In genomic region chr19:16371540-16371986, GRCh38 we compare ENCODE assay signal across 8 cellular contexts. TPM values are rescaled to one million over a fixed set of nuclear protein-coding genes. Genes with fewer than 3 reads are reported as not detected.
DNase-seq lines count a peak whose midpoint lies in the region; ATAC-seq and TF ChIP-seq lines count a peak whose summit lies in the region.

No MANE protein-coding gene starts in this region.

- WGBS in sigmoid colon, 2 donors: 8 to 16% methylated on average over 18 of the region's 18 CpGs

- peaks cover 0 to 28% (median 14%) of the 10 kb centered on the region in 4 donors for H3K36me3 ChIP-seq in sigmoid colon

- peaks cover 0 to 24% (median 8%) of the 10 kb centered on the region in 4 donors for H3K4me1 ChIP-seq in sigmoid colon

- no peak overlapping the region for H3K4me3 ChIP-seq in sigmoid colon

- TF ChIP-seq POLR2A in sigmoid colon (IDR thresholded peaks at IDR 0.05): no peak

- TF ChIP-seq EP300 in sigmoid colon (IDR thresholded peaks at IDR 0.05): no peak

- peak overlapping the region in 1 of 4 donors; percentile 61 for H3K27ac ChIP-seq in sigmoid colon

- TF ChIP-seq CTCF in sigmoid colon (IDR thresholded peaks at IDR 0.05): no peak

- H3K9me3 ChIP-seq in sigmoid colon: no peaks in the 10 kb centered on the region

- H3K27me3 ChIP-seq in sigmoid colon: no peaks in the 10 kb centered on the region

- DNase-seq in activated CD4-positive, alpha-beta T cell treated with anti-CD3 and anti-CD28 coated beads, Interleukin-2, amount 50 U/mL, for 4 hours: peak; percentile 80 to 81
- DNase-seq in Right ventricle myocardium superior: peak; percentile 82
- peak; percentile 76 to 78 for DNase-seq in stimulated activated CD8-positive, alpha-beta memory T cell treated with anti-CD3 and anti-CD28 coated beads, Interleukin-2, amount 100 ng/mL, for 48 hours (ENCODE audit: low read depth in 2 of 2)
- DNase-seq in SIG-M5 treated with dmso at 0.1 percent for 504 hours (lab: John Stamatoyannopoulos, UW; ENCODE audit: unreplicated experiment): no peak
- DNase-seq in sigmoid colon: no peak
- no peak for DNase-seq in D341Med (ENCODE audit: low spot score)

- peak; percentile 57 for ATAC-seq in GM19328 (IDR thresholded peaks at IDR 0.05; ENCODE audit: unreplicated experiment)
- peak; percentile 55 for ATAC-seq in HG03378 (IDR thresholded peaks at IDR 0.05; ENCODE audit: unreplicated experiment)
- peak; percentile 59 for ATAC-seq in Right ventricle myocardium superior (ENCODE audit: poor library complexity)

- intact Hi-C loops in Right ventricle myocardium superior (cut with DNase I) (no loop called here), sigmoid colon (cut with DNase I) (no loop called here)

RNA-seq across cellular contexts. Expression of gene KLF2, which starts 46.9 kb away (rescaled TPM):
- 67.6 TPM for total RNA-seq in Right ventricle myocardium superior
- 10 to 100 TPM; 17.1 to 49.3 (median 28.3) TPM for total RNA-seq in sigmoid colon
- polyA plus RNA-seq in sigmoid colon: 10 to 100 TPM in 1 of 3 donors, 1 to 10 TPM in 2; 2.8 to 25.9 (median 3.6) TPM

Comparison
In these comparisons a context has a peak if more than half of its experiments do, and no peak if none do; other contexts are left out.
1. DNase-seq: peak in activated CD4-positive, alpha-beta T cell treated with anti-CD3 and anti-CD28 coated beads, Interleukin-2, amount 50 U/mL, for 4 hours (2 of 2), Right ventricle myocardium superior (single experiment) and stimulated activated CD8-positive, alpha-beta memory T cell treated with anti-CD3 and anti-CD28 coated beads, Interleukin-2, amount 100 ng/mL, for 48 hours (2 of 2); none in SIG-M5 treated with dmso at 0.1 percent for 504 hours (single experiment), sigmoid colon (single experiment) and D341Med (single experiment).
2. Peak in every context shown above with its lines, with median percentiles within 50 percentile points of each other: ATAC-seq.